8 cellular contexts compared by ENCODE assay signal in the genomic region with DNA sequence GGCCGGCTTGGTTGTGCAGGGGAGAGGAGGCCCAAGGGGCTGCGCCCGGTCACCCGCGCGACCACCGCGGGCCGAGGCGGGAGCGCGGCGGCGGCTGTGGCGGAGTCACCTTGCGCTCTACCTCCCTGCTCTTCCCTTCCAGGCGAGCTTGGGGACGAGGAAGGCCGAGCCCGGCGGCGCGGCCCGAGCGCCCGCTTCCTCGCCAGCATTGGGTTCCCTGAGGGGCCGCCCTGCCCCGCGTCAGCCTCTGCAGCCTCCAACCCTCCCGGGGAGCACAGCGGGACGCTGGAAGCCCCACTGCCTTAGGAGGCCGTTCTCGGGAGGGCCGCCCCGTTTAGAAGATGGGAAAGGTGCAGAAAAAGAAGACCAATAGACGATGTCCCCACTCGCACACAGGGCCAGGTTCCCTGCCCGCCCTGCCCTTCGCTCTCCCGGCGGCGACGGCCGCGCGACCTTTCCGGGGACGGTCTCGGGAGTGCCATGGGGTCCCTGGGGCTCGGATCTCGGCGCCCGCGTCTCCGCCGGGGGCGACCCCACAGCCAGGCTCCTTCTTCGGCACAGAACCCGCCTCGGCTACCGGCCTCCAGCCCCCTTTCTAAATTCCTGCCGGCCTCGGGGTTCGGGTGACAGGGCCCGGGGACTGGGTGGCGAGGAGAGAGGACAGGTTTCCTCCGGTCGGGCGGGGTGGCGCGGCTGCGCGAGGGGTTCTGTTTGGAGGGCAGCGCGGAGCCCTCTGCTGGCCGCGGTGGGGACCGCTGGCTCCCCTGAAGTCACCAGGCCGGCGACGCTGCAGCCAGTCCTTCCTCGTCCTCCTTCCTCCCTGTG.
A peak's percentile ranks its signal among the peaks of the same experiment; 100 is the strongest.
DNase-seq lines count a peak whose midpoint lies in the region; ATAC-seq and TF ChIP-seq lines count a peak whose summit lies in the region.

No MANE protein-coding gene starts in this region.

- peaks cover 4% of the 10 kb centered on the region for H3K27me3 Mint-ChIP-seq in activated naive CD8-positive, alpha-beta T cell treated with anti-CD3 and anti-CD28 coated beads for 36 hours
- no peaks in the 10 kb centered on the region for H3K27me3 Mint-ChIP-seq in osteocyte (ENCODE audit: unreplicated experiment)

- H3K9me3 Mint-ChIP-seq in activated naive CD8-positive, alpha-beta T cell treated with anti-CD3 and anti-CD28 coated beads for 36 hours = no peaks in the 10 kb centered on the region
- no peaks in the 10 kb centered on the region for H3K9me3 Mint-ChIP-seq in osteocyte (ENCODE audit: unreplicated experiment)

- H3K9me3 ChIP-seq in HAP-1 = no peaks in the 10 kb centered on the region
- no peaks in the 10 kb centered on the region for H3K9me3 ChIP-seq in thoracic aorta

- peaks cover 2% of the 10 kb centered on the region for H3K4me1 Mint-ChIP-seq in activated naive CD8-positive, alpha-beta T cell treated with anti-CD3 and anti-CD28 coated beads for 36 hours
- H3K4me1 Mint-ChIP-seq in osteocyte (ENCODE audit: unreplicated experiment) = peaks cover 23% of the 10 kb centered on the region

- H3K36me3 ChIP-seq in HAP-1 (replicated peaks) (no peaks in the 10 kb centered on the region), thoracic aorta (no peaks in the 10 kb centered on the region)

- H3K4me3 Mint-ChIP-seq in activated naive CD8-positive, alpha-beta T cell treated with anti-CD3 and anti-CD28 coated beads for 36 hours = peak overlapping the region; percentile 73
- H3K4me3 Mint-ChIP-seq in osteocyte (ENCODE audit: unreplicated experiment) = peak overlapping the region; percentile 79

- H3K4me1 ChIP-seq in HAP-1 (peaks cover 3% of the 10 kb centered on the region; the same call in 1 of the 2 replicates), thoracic aorta (ENCODE audit: control insufficient read depth in 1 of 2, low read depth in 2 of 2) (peaks cover 4 to 12% of the 10 kb centered on the region in 2 donors)

- TF ChIP-seq CTCF in osteocyte (IDR thresholded peaks at IDR 0.05) (peak; percentile 91), thoracic aorta (IDR thresholded peaks at IDR 0.05) (peak; percentile 85)

- peak overlapping the region; percentile 33 to 51 for H3K27ac ChIP-seq in thoracic aorta

- peak overlapping the region; percentile 61 for H3K4me3 ChIP-seq in HAP-1
- H3K4me3 ChIP-seq in thoracic aorta = peak overlapping the region; percentile 88

- intact Hi-C loops in Right ventricle myocardium inferior (cut with DNase I) = loop anchor here (2.0 to 5.0 kb wide), 4 partner anchors 46 to 346 kb away; partner anchors contain the start of gene AMMECR1L

- DNase-seq in GF-D8 (lab: John Stamatoyannopoulos, UW) = peak; percentile 34
- DNase-seq in HAP-1 (ENCODE audit: low spot score in 2 of 2) = peak; percentile 76 to 94
- DNase-seq in M059J (ENCODE audit: low read depth) = peak; percentile 66
- DNase-seq in activated naive CD8-positive, alpha-beta T cell treated with anti-CD3 and anti-CD28 coated beads for 36 hours = peak; percentile 89
- DNase-seq in Right ventricle myocardium inferior (ENCODE audit: missing footprints) = peak; percentile 96
- peak; percentile 93 for DNase-seq in osteocyte (ENCODE audit: extremely low spot score, unreplicated experiment)
- DNase-seq in thoracic aorta (ENCODE audit: low spot score) = peak; percentile 33

- ATAC-seq in SK-N-SH treated with all-trans-retinoic acid at 6 μM for 48 hours (peak; percentile 95), Right ventricle myocardium inferior (peak; percentile 98), thoracic aorta (ENCODE audit: insufficient number of reproducible peaks, low FRiP score, low read depth) (peak; percentile 84)

- in situ Hi-C loops in HAP-1 (cut with MboI; ENCODE audit: low sequenced_read_pairs) = no loop called here

- H3K27ac Mint-ChIP-seq in activated naive CD8-positive, alpha-beta T cell treated with anti-CD3 and anti-CD28 coated beads for 36 hours = no peak overlapping the region
- H3K27ac Mint-ChIP-seq in osteocyte (ENCODE audit: unreplicated experiment) = no peak overlapping the region

- no peaks in the 10 kb centered on the region for H3K36me3 Mint-ChIP-seq in activated naive CD8-positive, alpha-beta T cell treated with anti-CD3 and anti-CD28 coated beads for 36 hours
- no peaks in the 10 kb centered on the region for H3K36me3 Mint-ChIP-seq in osteocyte (ENCODE audit: unreplicated experiment)

- H3K27me3 ChIP-seq in HAP-1 (ENCODE audit: low read depth) (no peaks in the 10 kb centered on the region), thoracic aorta (replicated peaks; ENCODE audit: insufficient read depth) (no peaks in the 10 kb centered on the region)

TF ChIP-seq in SK-N-SH treated with all-trans-retinoic acid at 6 μM for 48 hours, 23 proteins besides CTCF, POLR2A, EP300 and RAD21:
- TF ChIP-seq, protein P1, sequence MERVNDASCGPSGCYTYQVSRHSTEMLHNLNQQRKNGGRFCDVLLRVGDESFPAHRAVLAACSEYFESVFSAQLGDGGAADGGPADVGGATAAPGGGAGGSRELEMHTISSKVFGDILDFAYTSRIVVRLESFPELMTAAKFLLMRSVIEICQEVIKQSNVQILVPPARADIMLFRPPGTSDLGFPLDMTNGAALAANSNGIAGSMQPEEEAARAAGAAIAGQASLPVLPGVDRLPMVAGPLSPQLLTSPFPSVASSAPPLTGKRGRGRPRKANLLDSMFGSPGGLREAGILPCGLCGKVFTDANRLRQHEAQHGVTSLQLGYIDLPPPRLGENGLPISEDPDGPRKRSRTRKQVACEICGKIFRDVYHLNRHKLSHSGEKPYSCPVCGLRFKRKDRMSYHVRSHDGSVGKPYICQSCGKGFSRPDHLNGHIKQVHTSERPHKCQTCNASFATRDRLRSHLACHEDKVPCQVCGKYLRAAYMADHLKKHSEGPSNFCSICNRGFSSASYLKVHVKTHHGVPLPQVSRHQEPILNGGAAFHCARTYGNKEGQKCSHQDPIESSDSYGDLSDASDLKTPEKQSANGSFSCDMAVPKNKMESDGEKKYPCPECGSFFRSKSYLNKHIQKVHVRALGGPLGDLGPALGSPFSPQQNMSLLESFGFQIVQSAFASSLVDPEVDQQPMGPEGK (CRISPR knock-in tag; IDR thresholded peaks at IDR 0.05; ENCODE audit: borderline replicate concordance) = no peak
- TF ChIP-seq ZNF8 (CRISPR knock-in tag; IDR thresholded peaks at IDR 0.05) (no peak), ZFP30 (CRISPR knock-in tag; IDR thresholded peaks at IDR 0.05) (no peak), ZC3H10 (CRISPR knock-in tag; IDR thresholded peaks at IDR 0.05) (no peak), ZNF565 (CRISPR knock-in tag; conservative IDR thresholded peaks at IDR 0.05; ENCODE audit: low read depth) (no peak), RARB (CRISPR knock-in tag; IDR thresholded peaks at IDR 0.05) (no peak), TOX (CRISPR knock-in tag; IDR thresholded peaks at IDR 0.05; ENCODE audit: borderline replicate concordance) (no peak), CSDC2 (CRISPR knock-in tag; IDR thresholded peaks at IDR 0.05) (no peak)

Comparison
In these comparisons a context has a peak if more than half of its experiments do, and no peak if none do; other contexts are left out.
1. Peak in every context shown above with its lines: DNase-seq, ATAC-seq, H3K4me3 ChIP-seq and H3K27ac ChIP-seq.
2. DNase-seq: peak in every context shown above with its lines; median percentile 96 in Right ventricle myocardium inferior; 93 in osteocyte; 89 in activated naive CD8-positive, alpha-beta T cell treated with anti-CD3 and anti-CD28 coated beads for 36 hours; 85 in HAP-1; 66 in M059J; 34 in GF-D8; 33 in thoracic aorta.